Comparison of ENCODE assay signal across 8 cellular contexts in genomic region chr9:87984310-87984709, GRCh38. TPM values are rescaled to one million over a fixed set of nuclear protein-coding genes. Genes with fewer than 3 reads are reported as not detected.
DNase-seq lines count a peak whose midpoint lies in the region; ATAC-seq, FAIRE-seq and TF ChIP-seq lines count a peak whose summit lies in the region.
"Not testable (repeated sequence)": the region's sequence is repeated elsewhere in the genome, so short reads cannot be mapped to it uniquely, and the experiment has no call there.

No MANE protein-coding gene starts in this region.

- intact Hi-C loops in adrenal gland (cut with DNase I); left colon (cut with DNase I, micrococcal nuclease); mucosa of descending colon (cut with DNase I, micrococcal nuclease); testis (cut with DNase I; ENCODE audit: low total_unique reads): not testable (repeated sequence)

- H3K27ac ChIP-seq in A549, adrenal gland, testis: not testable (repeated sequence)

- not testable (repeated sequence) for H3K36me3 ChIP-seq in adrenal gland (replicated peaks in 1 of 2); mucosa of descending colon (ENCODE audit: low read depth); testis (ENCODE audit: low read depth, missing control alignments)

- CTCF ChIA-PET in A549 (lab: Yijun Ruan, JAX): not testable (repeated sequence)

- TF ChIP-seq CTCF in A549 (IDR thresholded peaks at IDR 0.05); adrenal gland (IDR thresholded peaks at IDR 0.05); mucosa of descending colon (IDR thresholded peaks at IDR 0.05); progenitor cell of endocrine pancreas (IDR thresholded peaks at IDR 0.05; ENCODE audit: unreplicated experiment); testis (IDR thresholded peaks at IDR 0.05): not testable (repeated sequence)

- not testable (repeated sequence) for H3K4me3 ChIP-seq in A549, adrenal gland, mucosa of descending colon, testis

- not testable (repeated sequence) for ATAC-seq in A549
- peak; percentile 84 for ATAC-seq in left colon
- peak; percentile 62 for ATAC-seq in mucosa of descending colon

- H3K27me3 ChIP-seq in adrenal gland, testis: not testable (repeated sequence)

- DNase-seq in A549 (ENCODE audit: low read depth in 1 of 2, low spot score in 1 of 2); progenitor cell of endocrine pancreas (ENCODE audit: low spot score, unreplicated experiment): not testable (repeated sequence)
- DNase-seq in HUDEP-2 (lab: John Stamatoyannopoulos, UW; ENCODE audit: unreplicated experiment in 76 of 76): peak in 59 of 76 experiments; percentile 2 to 69 (median 37)
- DNase-seq in adrenal gland: peak in 4 of 7 donors; percentile 13 to 54 (median 40)
- peak; percentile 23 for DNase-seq in foreskin melanocyte
- peak; percentile 47 to 62 for DNase-seq in left colon
- peak in 1 of 3 donors; percentile 50 for DNase-seq in mucosa of descending colon
- DNase-seq in testis: peak; percentile 31

- H3K9me3 ChIP-seq in A549; adrenal gland (replicated peaks in 1 of 3); mucosa of descending colon; testis: not testable (repeated sequence)

- not testable (repeated sequence) for H3K27me3 Mint-ChIP-seq in progenitor cell of endocrine pancreas

- WGBS in A549 (ENCODE audit: missing lambda C conversion rate): 54% methylated on average over 8 of the region's 8 CpGs
- 26 to 40% (median 36%) methylated on average over 8 of the region's 8 CpGs for WGBS in adrenal gland, 4 donors
- 28 to 49% methylated on average over 8 of the region's 8 CpGs for WGBS in testis, 2 donors

- POLR2A ChIA-PET in A549 (lab: Yijun Ruan, JAX): not testable (repeated sequence)

- not testable (repeated sequence) for TF ChIP-seq EP300 in A549 (IDR thresholded peaks at IDR 0.05)

- not testable (repeated sequence) for TF ChIP-seq POLR2A in A549 (IDR thresholded peaks at IDR 0.05; ENCODE audit: low read length); adrenal gland (IDR thresholded peaks at IDR 0.05); testis (IDR thresholded peaks at IDR 0.05)

- H3K4me1 Mint-ChIP-seq in progenitor cell of endocrine pancreas (ENCODE audit: low read depth): peaks cover 11% of the 10 kb centered on the region

- H3K27ac Mint-ChIP-seq in progenitor cell of endocrine pancreas: peak overlapping the region; percentile 67

- not testable (repeated sequence) for H3K4me2 ChIP-seq in A549

- not testable (repeated sequence) for H3K4me1 ChIP-seq in A549; adrenal gland (replicated peaks in 1 of 2); mucosa of descending colon (ENCODE audit: low read depth); testis

- TF ChIP-seq RAD21 in A549 (conservative IDR thresholded peaks at IDR 0.05 in 1 of 2, IDR thresholded peaks at IDR 0.05 in 1 of 2): not testable (repeated sequence)

- peaks cover 14% of the 10 kb centered on the region for H3K9me3 Mint-ChIP-seq in progenitor cell of endocrine pancreas (ENCODE audit: low read depth)

- FAIRE-seq in A549 (lab: Jason Lieb, UNC): not testable (repeated sequence)

- H3K36me3 Mint-ChIP-seq in progenitor cell of endocrine pancreas (ENCODE audit: insufficient read depth): not testable (repeated sequence)

- peak overlapping the region; percentile 1 for H3K4me3 Mint-ChIP-seq in progenitor cell of endocrine pancreas (ENCODE audit: low read depth)

TF ChIP-seq in A549, 52 proteins besides CTCF, POLR2A, EP300 and RAD21:
- peak; percentile 55 for TF ChIP-seq MAFK (IDR thresholded peaks at IDR 0.05; ENCODE audit: partially characterized antibody)

RNA-seq across cellular contexts. Expression of gene CDK20, which starts 10.0 kb away (rescaled TPM):
- polyA plus RNA-seq in A549 (2011; rRNA removed) (7.8 and 9.7 TPM in 2 replicates), A549 (2017; fragmentation: RNase III; extraction: RNeasy Plus Mini Kit Qiagen cat#74134 plus additional on column Dnase treatment) (9.0 to 10.3 TPM (median 10.3 TPM) in 3 replicates), adrenal gland (10 to 100 TPM; 10.9 to 28.9 (median 19.3) TPM), testis (ENCODE audit: insufficient read depth, low read depth, low replicate concordance) (39.8 TPM)
- 13.0 and 13.4 TPM in 2 replicates for polyA plus RNA-seq in A549 (2012; cell fraction: cytosol; rRNA removed)
- polyA plus RNA-seq in A549 (2012; cell fraction: nucleus; rRNA removed): 17.4 and 22.7 TPM in 2 replicates
- polyA minus RNA-seq in A549 (2011; rRNA and poly(A)+ RNA removed): 7.1 and 8.3 TPM in 2 replicates
- total RNA-seq in adrenal gland (10 to 100 TPM; 13.8 to 36.5 (median 24.7) TPM), left colon (10 to 100 TPM in 1 of 2 donors, 1 to 10 TPM in 1; 7.4 to 11.7 TPM), mucosa of descending colon (10 to 100 TPM in 2 of 3 donors, 1 to 10 TPM in 1; 6.8 to 15.0 (median 14.2) TPM), progenitor cell of endocrine pancreas (23.9 and 25.2 TPM in 2 replicates), testis (10 to 100 TPM; 18.2 to 22.3 TPM)
